8 cellular contexts compared by ENCODE assay signal in genomic region chr3:108124337-108125150, GRCh38.
DNase-seq lines count a peak whose midpoint lies in the region; ATAC-seq and TF ChIP-seq lines count a peak whose summit lies in the region.

No MANE protein-coding gene starts in this region.

- H3K9me3 Mint-ChIP-seq in activated naive CD8-positive, alpha-beta T cell (ENCODE audit: low read depth) = peaks cover 7% of the 10 kb centered on the region

- no peaks in the 10 kb centered on the region for H3K4me1 ChIP-seq in parathyroid adenoma

- H3K4me3 ChIP-seq in parathyroid adenoma (ENCODE audit: low read depth, low read length) = no peak overlapping the region

- no peaks in the 10 kb centered on the region for H3K27me3 ChIP-seq in parathyroid adenoma (ENCODE audit: control insufficient read depth, insufficient read depth, low read length)

- H3K4me2 ChIP-seq in parathyroid adenoma (ENCODE audit: low read length) = no peak overlapping the region

- H3K79me2 ChIP-seq in parathyroid adenoma = no peaks in the 10 kb centered on the region

- H3K4me1 Mint-ChIP-seq in activated naive CD8-positive, alpha-beta T cell (ENCODE audit: low read depth) = peaks cover 72% of the 10 kb centered on the region

- no peaks in the 10 kb centered on the region for H3K9me3 ChIP-seq in parathyroid adenoma (ENCODE audit: control insufficient read depth, low read length)

- no peaks in the 10 kb centered on the region for H3K27me3 Mint-ChIP-seq in activated naive CD8-positive, alpha-beta T cell

- no peaks in the 10 kb centered on the region for H3K36me3 ChIP-seq in parathyroid adenoma (ENCODE audit: control insufficient read depth, insufficient read depth, low read length)

- ATAC-seq in HG03159 (IDR thresholded peaks at IDR 0.05; ENCODE audit: unreplicated experiment) = peak; percentile 81

- H2AFZ ChIP-seq in parathyroid adenoma = peak overlapping the region; percentile 59

- peak overlapping the region; percentile 100 for H3K27ac Mint-ChIP-seq in activated naive CD8-positive, alpha-beta T cell

- DNase-seq in NCI-H748 (lab: John Stamatoyannopoulos, UW; ENCODE audit: unreplicated experiment) = peak; percentile 11
- DNase-seq in NCI-H748 treated with DMSO at 0.1 percent for 48 hours (lab: John Stamatoyannopoulos, UW) = no peak
- DNase-seq in SKM-1 (lab: John Stamatoyannopoulos, UW; ENCODE audit: unreplicated experiment) = peak; percentile 68
- no peak for DNase-seq in COLO829 (ENCODE audit: low spot score)
- DNase-seq in D341Med (ENCODE audit: low spot score) = no peak

- peaks cover 26% of the 10 kb centered on the region for H3K36me3 Mint-ChIP-seq in activated naive CD8-positive, alpha-beta T cell

- H3K4me3 Mint-ChIP-seq in activated naive CD8-positive, alpha-beta T cell = peak overlapping the region; percentile 96

- H3K9ac ChIP-seq in parathyroid adenoma = no peak overlapping the region

- H3K27ac ChIP-seq in parathyroid adenoma = no peak overlapping the region

- no peak for TF ChIP-seq CTCF in parathyroid adenoma (IDR thresholded peaks at IDR 0.05)

Comparison
In these comparisons a context has a peak if more than half of its experiments do, and no peak if none do; other contexts are left out.
1. DNase-seq: peak in NCI-H748 (single experiment) and SKM-1 (single experiment); none in NCI-H748 treated with DMSO at 0.1 percent for 48 hours (single experiment), COLO829 (single experiment) and D341Med (single experiment).